In the genomic region with DNA sequence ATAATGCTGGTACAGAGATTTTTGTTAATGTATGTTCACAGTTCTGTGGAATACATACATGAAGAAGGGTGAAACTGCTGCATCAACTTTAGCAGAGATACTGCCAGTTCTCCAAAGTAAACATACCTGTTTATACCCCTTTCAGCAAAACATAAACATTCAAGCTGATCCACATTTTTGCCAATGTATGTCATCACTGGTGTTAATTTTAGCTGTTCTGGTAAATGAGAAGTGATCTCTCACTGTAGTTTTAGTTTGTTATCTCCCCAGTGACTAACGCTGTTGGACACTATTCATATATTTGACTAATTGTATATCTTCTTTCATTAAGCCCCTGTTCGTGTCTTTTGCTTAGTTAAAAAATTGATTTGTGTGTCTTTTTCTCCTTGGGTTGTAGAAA, we compare ENCODE assay signal across 1 cellular context.
TF ChIP-seq lines count a peak whose summit lies in the region.

No MANE protein-coding gene starts in this region.

TF ChIP-seq in IMR-90, 13 proteins besides CTCF, POLR2A, EP300 and RAD21:
- no peak for TF ChIP-seq SMC3 (IDR thresholded peaks at IDR 0.05; ENCODE audit: low read depth, low read length)
- TF ChIP-seq MAFK (IDR thresholded peaks at IDR 0.05; ENCODE audit: low read depth, low read length) = no peak
